Comparison of ENCODE assay signal across 8 cellular contexts in the genomic region with DNA sequence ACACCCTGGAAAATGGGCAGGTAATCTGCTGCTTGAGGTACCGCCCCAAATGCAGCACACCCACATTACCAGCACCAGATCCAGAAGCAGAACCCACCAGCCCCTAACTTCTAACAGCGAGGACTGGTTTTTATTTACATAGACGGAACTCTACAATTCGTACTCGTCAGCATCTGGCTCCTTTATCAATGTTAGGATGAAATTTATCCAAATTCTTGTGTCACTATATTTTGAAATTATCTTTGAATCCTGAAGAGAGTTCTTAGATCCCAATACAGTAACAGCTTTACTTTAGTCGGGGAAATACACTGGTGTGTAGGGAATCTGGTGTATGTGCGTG. TPM values are rescaled to one million over a fixed set of nuclear protein-coding genes. Genes with fewer than 3 reads are reported as not detected.
DNase-seq lines count a peak whose midpoint lies in the region; ATAC-seq and TF ChIP-seq lines count a peak whose summit lies in the region.

No MANE protein-coding gene starts in this region.

- H3K4me3 ChIP-seq in left ventricle myocardium inferior (peak overlapping the region; percentile 91), breast epithelium (peak overlapping the region; percentile 70 to 77 (median 74)), mononuclear cell (ENCODE audit: low read length) (peak overlapping the region; percentile 65), vagina (peak overlapping the region; percentile 66 to 87)

- H3K4me1 ChIP-seq in left ventricle myocardium inferior: peaks cover 22% of the 10 kb centered on the region
- H3K4me1 ChIP-seq in breast epithelium: peaks cover 0 to 8% of the 10 kb centered on the region in 2 donors
- H3K4me1 ChIP-seq in mononuclear cell (ENCODE audit: insufficient read depth, low read length): peaks cover 17% of the 10 kb centered on the region
- peaks cover 18% of the 10 kb centered on the region for H3K4me1 ChIP-seq in vagina

- intact Hi-C loops in left ventricle myocardium inferior (cut with micrococcal nuclease): no loop called here
- intact Hi-C loops in left ventricle myocardium superior (cut with micrococcal nuclease): no loop called here
- intact Hi-C loops in breast epithelium (cut with DNase I; ENCODE audit: low total_unique reads): no loop called here
- intact Hi-C loops in vagina (cut with DNase I): no loop called here

- DNase-seq in left ventricle myocardium inferior (no peak), left ventricle myocardium superior (no peak), breast epithelium (ENCODE audit: low spot score in 2 of 2) (no peak), vagina (ENCODE audit: extremely low spot score in 2 of 2) (no peak), mucosa of gallbladder (ENCODE audit: low spot score) (no peak), G401 (ENCODE audit: low spot score) (no peak)

- ATAC-seq in left ventricle myocardium superior (no peak), GM19463 (IDR thresholded peaks at IDR 0.05; ENCODE audit: unreplicated experiment) (no peak)

- H3K9me3 ChIP-seq in left ventricle myocardium inferior (replicated peaks): no peaks in the 10 kb centered on the region
- no peaks in the 10 kb centered on the region for H3K9me3 ChIP-seq in breast epithelium
- no peaks in the 10 kb centered on the region for H3K9me3 ChIP-seq in mononuclear cell (ENCODE audit: low read depth, low read length)
- no peaks in the 10 kb centered on the region for H3K9me3 ChIP-seq in vagina

- in situ Hi-C loops in G401 (cut with HindIII; ENCODE audit: low sequenced_read_pairs): no loop called here

- TF ChIP-seq POLR2A in breast epithelium (IDR thresholded peaks at IDR 0.05) (no peak), vagina (IDR thresholded peaks at IDR 0.05) (no peak)

- H3K36me3 ChIP-seq in left ventricle myocardium inferior (peaks cover 18% of the 10 kb centered on the region), breast epithelium (no peaks in the 10 kb centered on the region), vagina (peaks cover 0 to 13% of the 10 kb centered on the region in 2 donors)

- peak overlapping the region; percentile 91 for H3K27ac ChIP-seq in left ventricle myocardium inferior (replicated peaks)
- peak overlapping the region; percentile 83 to 84 for H3K27ac ChIP-seq in breast epithelium
- H3K27ac ChIP-seq in vagina: peak overlapping the region; percentile 83

- TF ChIP-seq CTCF in left ventricle myocardium inferior (IDR thresholded peaks at IDR 0.05; ENCODE audit: borderline replicate concordance): no peak
- no peak for TF ChIP-seq CTCF in breast epithelium (IDR thresholded peaks at IDR 0.05)
- TF ChIP-seq CTCF in vagina (IDR thresholded peaks at IDR 0.05): no peak

- H3K27me3 ChIP-seq in left ventricle myocardium inferior (ENCODE audit: low read depth): no peaks in the 10 kb centered on the region
- H3K27me3 ChIP-seq in breast epithelium: no peaks in the 10 kb centered on the region
- H3K27me3 ChIP-seq in mononuclear cell (ENCODE audit: insufficient read depth, low read length): no peaks in the 10 kb centered on the region
- no peaks in the 10 kb centered on the region for H3K27me3 ChIP-seq in vagina

RNA-seq across cellular contexts. Expression of a gene that starts 0.3 kb away (rescaled TPM):
- total RNA-seq in left ventricle myocardium inferior (7.3 TPM), left ventricle myocardium superior (8.3 TPM), breast epithelium (10 to 100 TPM; 14.4 to 21.2 (median 16.7) TPM), mononuclear cell (5.0 TPM), vagina (22.8 TPM), mucosa of gallbladder (26.2 TPM)
- total RNA-seq in G401 (2014; rRNA removed; shearing (Covaris generic)): 24.4 and 42.0 TPM in 2 replicates

RNA-seq across cellular contexts. Expression of a gene that starts 5.6 kb away (rescaled TPM):
- total RNA-seq in left ventricle myocardium inferior (5.9 TPM), left ventricle myocardium superior (2.9 TPM), breast epithelium (10 to 100 TPM in 1 of 3 donors, 1 to 10 TPM in 2; 5.1 to 10.2 (median 6.4) TPM), mononuclear cell (not detected), vagina (4.4 TPM), mucosa of gallbladder (25.0 TPM)
- not detected in 2 replicates for total RNA-seq in G401 (2014; rRNA removed; shearing (Covaris generic))

RNA-seq across cellular contexts. Expression of a gene that starts 26.3 kb away (rescaled TPM):
- total RNA-seq in left ventricle myocardium inferior (7.3 TPM), left ventricle myocardium superior (4.9 TPM), breast epithelium (10 to 100 TPM in 2 of 3 donors, 1 to 10 TPM in 1; 9.4 to 10.2 (median 10.2) TPM), mononuclear cell (1.8 TPM), vagina (15.7 TPM), mucosa of gallbladder (9.8 TPM)
- 18.8 and 19.1 TPM in 2 replicates for total RNA-seq in G401 (2014; rRNA removed; shearing (Covaris generic))

RNA-seq across cellular contexts. Expression of a gene that starts 37.6 kb away (rescaled TPM):
- total RNA-seq in left ventricle myocardium inferior (6.6 TPM), left ventricle myocardium superior (6.1 TPM), breast epithelium (10 to 100 TPM; 18.4 to 26.2 (median 21.8) TPM), mononuclear cell (29.6 TPM), vagina (9.8 TPM), mucosa of gallbladder (10.7 TPM)
- total RNA-seq in G401 (2014; rRNA removed; shearing (Covaris generic)): 23.1 and 31.6 TPM in 2 replicates
